In the genomic region with DNA sequence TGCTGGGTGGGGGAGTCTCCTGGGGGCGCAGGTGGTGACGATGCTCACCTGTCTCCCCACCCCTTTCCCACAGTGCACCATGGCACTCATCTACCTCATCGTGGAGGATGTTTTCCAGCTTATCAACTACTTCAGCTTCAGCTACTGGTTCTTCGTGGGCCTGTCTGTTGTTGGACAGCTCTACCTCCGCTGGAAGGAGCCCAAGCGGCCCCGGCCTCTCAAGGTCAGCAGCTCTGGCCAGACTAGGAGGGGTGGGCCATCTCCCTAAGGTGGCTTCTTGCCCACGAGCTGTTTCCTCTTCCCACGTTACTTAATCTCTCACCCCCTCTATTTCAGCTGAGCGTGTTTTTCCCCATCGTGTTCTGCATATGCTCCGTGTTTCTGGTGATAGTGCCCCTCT, we compare ENCODE assay signal across 1 cellular context.
TF ChIP-seq lines count a peak whose summit lies in the region.

No MANE protein-coding gene starts in this region.

TF ChIP-seq in K562, 482 proteins besides CTCF, POLR2A, EP300 and RAD21:
- TF ChIP-seq ZNF408 (CRISPR knock-in tag; IDR thresholded peaks at IDR 0.05; ENCODE audit: low read depth) (no peak), POLR2AphosphoS5 (IDR thresholded peaks at IDR 0.05; ENCODE audit: control insufficient read depth, insufficient read depth, low read depth, low read length) (0 out of 2 replicates have a peak, but pooled peaks have one; percentile 13)
